8 cellular contexts compared by ENCODE assay signal in genomic region chr11:842370-843002, GRCh38.
DNase-seq lines count a peak whose midpoint lies in the region; ATAC-seq lines count a peak whose summit lies in the region.

Gene POLR2L, minus strand, starts transcription at chr11:842529. Its CDS starts 21 bp downstream, at chr11:842508.
Gene TSPAN4, plus strand, starts transcription at chr11:842852. Its CDS starts 7,453 bp downstream, at chr11:850305.

- DNase-seq in 8988T (peak; percentile 93), NCI-H2171 treated with DMSO at 0.1 percent for 48 hours (lab: John Stamatoyannopoulos, UW) (peak; percentile 47), islet precursor cell (peak; percentile 93)
- peak; percentile 81 for DNase-seq in central memory CD4-positive, alpha-beta T cell
- DNase-seq in stimulated activated CD4-positive, alpha-beta T cell treated with anti-CD3 and anti-CD28 coated beads, Interleukin-12 subunit alpha, Interleukin-12 subunit beta, amount 100 ng/mL, for 4 hours, result peak; percentile 89

- peak; percentile 47 for ATAC-seq in GM18517 (IDR thresholded peaks at IDR 0.05; ENCODE audit: unreplicated experiment)
- ATAC-seq in HG03025 (IDR thresholded peaks at IDR 0.05; ENCODE audit: low FRiP score, unreplicated experiment), result peak; percentile 52
- ATAC-seq in activated CD4-positive, CD25-positive, alpha-beta regulatory T cell treated with anti-CD3 and anti-CD28 coated beads, Interleukin-2, amount 50 U/mL, for 24 hours, result peak; percentile 83 to 85

Comparison
In these comparisons a context has a peak if more than half of its experiments do, and no peak if none do; other contexts are left out.
1. Peak in every context shown above with its lines: DNase-seq and ATAC-seq.